In genomic region chr3:46503194-46503924, GRCh38 we compare ENCODE assay signal across 1 cellular context.
TF ChIP-seq lines count a peak whose summit lies in the region.

No MANE protein-coding gene starts in this region.

TF ChIP-seq in K562, 482 proteins besides CTCF, POLR2A, EP300 and RAD21 (continued from another document):
- 0 out of 2 replicates have a peak, but pooled peaks have one; percentile 19 for TF ChIP-seq USF1 (CRISPR knock-in tag; IDR thresholded peaks at IDR 0.05)
- no peak for TF ChIP-seq ZNF695 (CRISPR knock-in tag; IDR thresholded peaks at IDR 0.05)
- TF ChIP-seq MNT (conservative IDR thresholded peaks at IDR 0.05) = no peak
- peak in 1 of 2 experiments; percentile 29; a peak in 1 of 4 replicates for TF ChIP-seq ZNF639 (CRISPR knock-in tag; conservative IDR thresholded peaks at IDR 0.05 in 1 of 2, IDR thresholded peaks at IDR 0.05 in 1 of 2)
- peak; percentile 55; the same call in 1 of the 2 replicates for TF ChIP-seq ZNF592 (IDR thresholded peaks at IDR 0.05)
- 0 out of 2 replicates have a peak, but pooled peaks have one; percentile 18 for TF ChIP-seq CXXC5 (CRISPR knock-in tag; IDR thresholded peaks at IDR 0.05)
- TF ChIP-seq ZNF384 (IDR thresholded peaks at IDR 0.05; ENCODE audit: low read depth, low read length) = no peak
- 0 out of 2 replicates have a peak, but pooled peaks have one; percentile 42 for TF ChIP-seq PTTG1 (tag; IDR thresholded peaks at IDR 0.05; ENCODE audit: low read depth)
- TF ChIP-seq ZKSCAN1 (IDR thresholded peaks at IDR 0.05; ENCODE audit: low read depth, low read length) = no peak
- peak; percentile 72 for TF ChIP-seq L3MBTL2 (IDR thresholded peaks at IDR 0.05)
- TF ChIP-seq, protein P1, sequence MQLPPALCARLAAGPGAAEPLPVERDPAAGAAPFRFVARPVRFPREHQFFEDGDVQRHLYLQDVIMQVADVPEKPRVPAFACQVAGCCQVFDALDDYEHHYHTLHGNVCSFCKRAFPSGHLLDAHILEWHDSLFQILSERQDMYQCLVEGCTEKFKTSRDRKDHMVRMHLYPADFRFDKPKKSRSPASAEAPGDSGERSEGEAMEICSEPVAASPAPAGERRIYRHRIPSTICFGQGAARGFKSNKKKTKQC (CRISPR knock-in tag; IDR thresholded peaks at IDR 0.05) = no peak
- TF ChIP-seq ELF4 (CRISPR knock-in tag; IDR thresholded peaks at IDR 0.05) = 0 out of 2 replicates have a peak, but pooled peaks have one; percentile 52
- no peak for TF ChIP-seq HNRNPLL (IDR thresholded peaks at IDR 0.05; ENCODE audit: low read depth, low read length, poor library complexity, severe bottlenecking)
